12 cellular contexts compared by ENCODE assay signal in the genomic region with DNA sequence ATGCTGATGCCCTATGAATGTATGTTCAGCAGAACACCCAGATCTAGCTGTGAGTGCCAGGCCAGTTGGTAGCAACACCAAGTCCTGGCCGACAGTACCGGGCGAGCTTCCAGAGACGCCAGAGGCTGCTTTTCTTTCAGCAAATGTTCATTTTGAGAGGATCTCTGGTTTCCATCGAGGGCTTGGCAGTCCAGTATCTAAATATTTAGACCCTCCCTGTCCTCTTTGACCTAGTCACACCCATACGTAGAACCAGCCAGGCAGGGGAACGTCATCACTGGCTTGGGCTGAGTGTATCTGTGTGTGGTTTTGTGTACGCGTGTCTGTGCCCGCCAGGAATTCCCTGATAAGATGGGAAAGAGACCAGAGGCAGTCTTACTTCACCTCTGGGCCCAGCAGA. TPM values are rescaled to one million over a fixed set of nuclear protein-coding genes. Genes with fewer than 3 reads are reported as not detected.
DNase-seq lines count a peak whose midpoint lies in the region; ATAC-seq and TF ChIP-seq lines count a peak whose summit lies in the region.
"Had no signal": no experiment of that assay in that cellular context is flagged by ENCODE, and none has a peak within 500 bp of the region (broad histone marks: within the 10 kb centered on the region; RNA-seq: fewer than 3 reads in every experiment).

No MANE protein-coding gene starts in this region.

- H2AFZ ChIP-seq in fibroblast of lung (ENCODE audit: low read length) = no peak overlapping the region

- no peaks in the 10 kb centered on the region for H3K36me3 ChIP-seq in fibroblast of lung (ENCODE audit: control insufficient read depth, insufficient read depth, low read length)
- H3K36me3 ChIP-seq in mucosa of stomach (ENCODE audit: control insufficient read depth, insufficient read depth, low read length) = no peaks in the 10 kb centered on the region

- H3K4me1 ChIP-seq in fibroblast of lung (ENCODE audit: control insufficient read depth, extremely low read depth, insufficient read depth, low read length) (peaks cover 2% of the 10 kb centered on the region), mucosa of stomach (ENCODE audit: control insufficient read depth, insufficient read depth, low read length) (peaks cover 32% of the 10 kb centered on the region)

- no peak overlapping the region for H3K27ac ChIP-seq in fibroblast of lung (ENCODE audit: insufficient read depth, low read length)

- no peaks in the 10 kb centered on the region for H3K9me3 ChIP-seq in fibroblast of lung (ENCODE audit: control insufficient read depth, insufficient read depth, low read depth, low read length)
- no peaks in the 10 kb centered on the region for H3K9me3 ChIP-seq in mucosa of stomach (ENCODE audit: control insufficient read depth, low read length)

- no peaks in the 10 kb centered on the region for H4K20me1 ChIP-seq in fibroblast of lung (ENCODE audit: control insufficient read depth, extremely low read depth, insufficient read depth, low read length)

- H3K9me3 Mint-ChIP-seq in type B pancreatic cell = no peaks in the 10 kb centered on the region
- H3K9me3 Mint-ChIP-seq: dendritic cell treated with granulocyte-macrophage colony-stimulating factor and Interleukin-4, amounts not matched to agents 40 ng/mL and 50 ng/mL, for 4 days had no signal

- no peak for ATAC-seq in SK-N-SH treated with all-trans-retinoic acid at 6 μM for 48 hours
- no peak for ATAC-seq in GM18498 (IDR thresholded peaks at IDR 0.05; ENCODE audit: unreplicated experiment)
- ATAC-seq: activated CD4-positive, CD25-positive, alpha-beta regulatory T cell treated with anti-CD3 and anti-CD28 coated beads, Interleukin-2, amount 50 U/mL, for 24 hours had no signal

- H3K27me3 ChIP-seq in fibroblast of lung (ENCODE audit: control insufficient read depth, insufficient read depth, low read length) (no peaks in the 10 kb centered on the region), mucosa of stomach (ENCODE audit: control insufficient read depth, insufficient read depth, low read length) (no peaks in the 10 kb centered on the region)

- peak; percentile 32 to 74 for DNase-seq in fibroblast of lung (ENCODE audit: low read depth in 2 of 2)
- no peak for DNase-seq in type B pancreatic cell (ENCODE audit: extremely low spot score, unreplicated experiment)
- no peak for DNase-seq in AG08395 (ENCODE audit: low spot score)
- no peak for DNase-seq in foreskin melanocyte
- DNase-seq in activated naive CD4-positive, alpha-beta T cell treated with Interleukin-2 at 50 U/mL for 16 hours = no peak
- DNase-seq: COR-L47, NCI-H524 treated with DMSO at 0.1 percent for 48 hours had no signal

- H3K79me2 ChIP-seq in fibroblast of lung (ENCODE audit: control insufficient read depth, insufficient read depth, low read length) = no peaks in the 10 kb centered on the region

- H3K4me1 Mint-ChIP-seq in type B pancreatic cell (ENCODE audit: unreplicated experiment) = no peaks in the 10 kb centered on the region

- H3K4me2 ChIP-seq in fibroblast of lung (ENCODE audit: extremely low read depth, insufficient read depth, low read length) = no peak overlapping the region

- TF ChIP-seq CTCF in fibroblast of lung (conservative IDR thresholded peaks at IDR 0.05 in 1 of 2, IDR thresholded peaks at IDR 0.05 in 1 of 2; ENCODE audit: low read depth in 1 of 2, low read length in 2 of 2) (no peak), type B pancreatic cell (conservative IDR thresholded peaks at IDR 0.05) (no peak)

- peak overlapping the region; percentile 70 for H3K27ac Mint-ChIP-seq in type B pancreatic cell
- H3K27ac Mint-ChIP-seq: dendritic cell treated with granulocyte-macrophage colony-stimulating factor and Interleukin-4, amounts not matched to agents 40 ng/mL and 50 ng/mL, for 4 days had no signal

- H3K9ac ChIP-seq in fibroblast of lung (ENCODE audit: insufficient read depth, low read length) (no peak overlapping the region), mucosa of stomach (ENCODE audit: low read length) (peak overlapping the region; percentile 34)

- no peaks in the 10 kb centered on the region for H3K27me3 Mint-ChIP-seq in type B pancreatic cell
- H3K27me3 Mint-ChIP-seq: dendritic cell treated with granulocyte-macrophage colony-stimulating factor and Interleukin-4, amounts not matched to agents 40 ng/mL and 50 ng/mL, for 4 days had no signal

- H3K4me3 ChIP-seq in fibroblast of lung (replicated peaks in 1 of 4; ENCODE audit: control extremely low read depth in 1 of 4, insufficient read depth in 1 of 4, low read depth in 3 of 4, low read length in 4 of 4) = no peak overlapping the region
- no peak overlapping the region for H3K4me3 ChIP-seq in mucosa of stomach (ENCODE audit: low read length)

- peaks cover 9% of the 10 kb centered on the region for H3K36me3 Mint-ChIP-seq in type B pancreatic cell

- no peak overlapping the region for H3K4me3 Mint-ChIP-seq in type B pancreatic cell
- H3K4me3 Mint-ChIP-seq: dendritic cell treated with granulocyte-macrophage colony-stimulating factor and Interleukin-4, amounts not matched to agents 40 ng/mL and 50 ng/mL, for 4 days had no signal

TF ChIP-seq in SK-N-SH treated with all-trans-retinoic acid at 6 μM for 48 hours, 23 proteins besides CTCF, POLR2A, EP300 and RAD21:
- TF ChIP-seq TOX (CRISPR knock-in tag; IDR thresholded peaks at IDR 0.05; ENCODE audit: borderline replicate concordance) (no peak), ISL1 (CRISPR knock-in tag; IDR thresholded peaks at IDR 0.05) (no peak), RARB (CRISPR knock-in tag; IDR thresholded peaks at IDR 0.05) (no peak), SNAI2 (CRISPR knock-in tag; IDR thresholded peaks at IDR 0.05) (no peak), ZC3H10 (CRISPR knock-in tag; IDR thresholded peaks at IDR 0.05) (no peak), ARNTL (CRISPR knock-in tag; IDR thresholded peaks at IDR 0.05; ENCODE audit: borderline replicate concordance, low read depth) (no peak), TCF4 (CRISPR knock-in tag; IDR thresholded peaks at IDR 0.05; ENCODE audit: borderline replicate concordance) (0 out of 2 replicates have a peak, but pooled peaks have one; percentile 30)
TF ChIP-seq in SK-N-SH treated with all-trans-retinoic acid at 6 μM for 48 hours: peak in this region for 1.

RNA-seq across cellular contexts. Expression of a gene that starts 14.8 kb away (rescaled TPM):
- total RNA-seq in fibroblast of lung (5.9 and 9.9 TPM in 2 replicates), type B pancreatic cell (ENCODE audit: low replicate concordance) (7.8 and 20.6 TPM in 2 replicates)
- 13.7 and 17.0 TPM in 2 replicates for polyA plus RNA-seq in fibroblast of lung
- polyA plus RNA-seq in fibroblast of lung (2012) = 14.3 and 16.1 TPM in 2 replicates
- polyA minus RNA-seq in fibroblast of lung (ENCODE audit: low replicate concordance) = 47.0 and 56.4 TPM in 2 replicates

RNA-seq across cellular contexts. Expression of a gene that starts 40.6 kb away (rescaled TPM):
- total RNA-seq in fibroblast of lung = 18.2 and 23.1 TPM in 2 replicates
- 36.1 and 47.1 TPM in 2 replicates for polyA plus RNA-seq in fibroblast of lung
- 26.9 and 33.7 TPM in 2 replicates for polyA plus RNA-seq in fibroblast of lung (2012)
- 7.3 and 8.5 TPM in 2 replicates for polyA minus RNA-seq in fibroblast of lung (ENCODE audit: low replicate concordance)
- 48.5 and 51.9 TPM in 2 replicates for total RNA-seq in type B pancreatic cell (ENCODE audit: low replicate concordance)

RNA-seq across cellular contexts. Expression of a gene that starts 46.7 kb away (rescaled TPM):
- total RNA-seq in fibroblast of lung = 12.6 and 18.3 TPM in 2 replicates
- polyA plus RNA-seq in fibroblast of lung = 2.8 and 4.0 TPM in 2 replicates
- 2.7 and 3.6 TPM in 2 replicates for polyA plus RNA-seq in fibroblast of lung (2012)
- polyA minus RNA-seq in fibroblast of lung (ENCODE audit: low replicate concordance) = 1.2 and 6.6 TPM in 2 replicates
- total RNA-seq in type B pancreatic cell (ENCODE audit: low replicate concordance) = 1.8 and 3.5 TPM in 2 replicates

Comparison
In these comparisons a context has a peak if more than half of its experiments do, and no peak if none do; other contexts are left out.
1. DNase-seq: peak in fibroblast of lung (2 of 2); none in type B pancreatic cell (single experiment), AG08395 (single experiment), foreskin melanocyte (single experiment) and activated naive CD4-positive, alpha-beta T cell treated with Interleukin-2 at 50 U/mL for 16 hours (single experiment).